In the genomic region with DNA sequence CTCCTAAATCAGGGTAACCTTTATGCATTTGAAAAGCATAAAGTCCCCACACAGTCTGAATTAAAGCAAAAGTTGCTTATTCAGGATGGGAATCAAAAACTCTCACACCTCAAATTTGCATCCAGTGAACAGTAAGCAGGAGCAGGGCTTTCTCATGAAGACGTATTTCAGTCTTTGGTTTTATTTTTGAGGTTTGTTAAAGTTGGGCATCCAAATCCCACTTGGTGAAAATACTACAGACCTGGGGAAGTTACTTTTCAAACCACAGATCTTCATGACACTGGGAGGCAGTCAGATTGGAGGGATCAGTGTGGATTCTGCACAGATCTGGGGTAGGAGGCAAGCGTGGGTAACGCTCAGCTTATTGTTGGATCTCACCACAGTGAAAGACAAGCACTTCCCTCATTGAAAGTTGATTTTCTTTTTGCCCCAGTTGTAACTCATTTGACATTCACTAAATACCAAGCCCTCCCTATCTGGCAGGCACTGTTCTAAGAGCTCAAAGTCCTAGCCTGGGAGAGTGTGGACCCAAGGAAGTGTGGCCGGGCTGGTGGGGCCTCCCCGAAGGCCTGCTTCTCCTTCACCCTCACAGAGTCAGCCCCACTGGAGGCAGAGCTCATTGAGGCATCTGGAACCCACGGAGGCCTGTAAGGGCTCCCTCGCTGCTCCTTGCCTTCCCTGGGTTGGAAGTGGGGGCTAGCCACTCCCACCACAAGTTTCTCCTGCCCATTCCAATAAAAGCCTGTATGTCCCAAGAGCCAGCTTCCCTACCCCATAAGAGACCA, we compare ENCODE assay signal across 8 cellular contexts. TPM values are rescaled to one million over a fixed set of nuclear protein-coding genes. Genes with fewer than 3 reads are reported as not detected.
A peak's percentile ranks its signal among the peaks of the same experiment; 100 is the strongest.
DNase-seq lines count a peak whose midpoint lies in the region; ATAC-seq and TF ChIP-seq lines count a peak whose summit lies in the region.

No MANE protein-coding gene starts in this region.

- peaks cover 0 to 2% of the 10 kb centered on the region in 2 donors for H3K36me3 ChIP-seq in lung (ENCODE audit: control insufficient read depth in 2 of 2, insufficient read depth in 2 of 2, low read length in 2 of 2)

- H3K9me3 ChIP-seq in lung (ENCODE audit: control insufficient read depth in 2 of 2, insufficient read depth in 1 of 2, low read length in 1 of 2) = no peaks in the 10 kb centered on the region

- no peak for TF ChIP-seq CTCF in brain (conservative IDR thresholded peaks at IDR 0.05)
- TF ChIP-seq CTCF in lung (IDR thresholded peaks at IDR 0.05; ENCODE audit: control extremely low read depth, extremely low read depth) = no peak
- TF ChIP-seq CTCF in type B pancreatic cell (conservative IDR thresholded peaks at IDR 0.05) = no peak

- ATAC-seq in activated T-cell treated with anti-CD3 and anti-CD28 coated beads, Interleukin-2, amount 50 U/mL, for 4 hours = peak in 1 of 2 donors; percentile 0
- no peak for ATAC-seq in lung (ENCODE audit: insufficient read depth, low FRiP score)
- no peak for ATAC-seq in HG03457 (IDR thresholded peaks at IDR 0.05; ENCODE audit: unreplicated experiment)

- no peak overlapping the region for H3K4me3 ChIP-seq in lung

- peaks cover 83% of the 10 kb centered on the region for H3K4me1 Mint-ChIP-seq in activated T-cell treated with anti-CD3 and anti-CD28 coated beads, Interleukin-2, amount 50 U/mL, for 4 hours (ENCODE audit: low read depth)
- H3K4me1 Mint-ChIP-seq in brain (peaks cover 25% of the 10 kb centered on the region), type B pancreatic cell (ENCODE audit: unreplicated experiment) (peaks cover 19% of the 10 kb centered on the region)

- 60 to 66% methylated on average over 7 of the region's 7 CpGs for WGBS in lung, 2 donors

- no peak for DNase-seq in activated T-cell treated with anti-CD3 and anti-CD28 coated beads, Interleukin-2, amount 50 U/mL, for 4 hours
- DNase-seq in activated T-cell treated with anti-CD3 and anti-CD28 coated beads, Interleukin-2, amount 50 U/mL, for 1 hour = no peak
- DNase-seq in lung (ENCODE audit: low spot score) (no peak), type B pancreatic cell (ENCODE audit: extremely low spot score, unreplicated experiment) (no peak), dermis blood vessel endothelial cell (no peak), OCI-M2 (lab: John Stamatoyannopoulos, UW; ENCODE audit: unreplicated experiment) (no peak)

- no peaks in the 10 kb centered on the region for H3K27me3 Mint-ChIP-seq in activated T-cell treated with anti-CD3 and anti-CD28 coated beads, Interleukin-2, amount 50 U/mL, for 4 hours (ENCODE audit: low read depth)
- peaks cover 11% of the 10 kb centered on the region for H3K27me3 Mint-ChIP-seq in brain
- peaks cover 3% of the 10 kb centered on the region for H3K27me3 Mint-ChIP-seq in type B pancreatic cell

- peaks cover 40% of the 10 kb centered on the region for H3K36me3 Mint-ChIP-seq in activated T-cell treated with anti-CD3 and anti-CD28 coated beads, Interleukin-2, amount 50 U/mL, for 4 hours (ENCODE audit: insufficient read depth)
- H3K36me3 Mint-ChIP-seq in brain (peaks cover 9% of the 10 kb centered on the region), type B pancreatic cell (peaks cover 8% of the 10 kb centered on the region)

- peaks cover 3 to 35% of the 10 kb centered on the region in 2 donors for H3K4me1 ChIP-seq in lung (ENCODE audit: control insufficient read depth in 2 of 2, insufficient read depth in 2 of 2, low read length in 2 of 2)

- no peaks in the 10 kb centered on the region for H3K9me3 Mint-ChIP-seq in activated T-cell treated with anti-CD3 and anti-CD28 coated beads, Interleukin-2, amount 50 U/mL, for 4 hours
- no peaks in the 10 kb centered on the region for H3K9me3 Mint-ChIP-seq in brain
- no peaks in the 10 kb centered on the region for H3K9me3 Mint-ChIP-seq in type B pancreatic cell

- peak overlapping the region; percentile 84 for H3K4me3 Mint-ChIP-seq in activated T-cell treated with anti-CD3 and anti-CD28 coated beads, Interleukin-2, amount 50 U/mL, for 4 hours
- H3K4me3 Mint-ChIP-seq in brain (peak overlapping the region; percentile 47 to 71 (median 70)), type B pancreatic cell (peak overlapping the region; percentile 84)

- H3K27ac Mint-ChIP-seq in brain (peak overlapping the region in 4 of 5 experiments; percentile 37 to 89 (median 66)), type B pancreatic cell (peak overlapping the region; percentile 95)

- H3K27me3 ChIP-seq in lung (ENCODE audit: control insufficient read depth, insufficient read depth) = no peaks in the 10 kb centered on the region

- peak overlapping the region; percentile 90 to 95 for H3K27ac ChIP-seq in lung (ENCODE audit: low read depth in 1 of 2, low read length in 1 of 2)

RNA-seq across cellular contexts. Expression of gene ISG20, which starts 0.8 kb away (rescaled TPM):
- 10 to 100 TPM; 26.8 to 37.8 (median 27.7) TPM for total RNA-seq in activated T-cell treated with anti-CD3 and anti-CD28 coated beads, Interleukin-2, amount 50 U/mL, for 4 hours
- polyA plus RNA-seq in brain (ENCODE audit: insufficient read depth, low read depth, low replicate concordance) (6.4 TPM), lung (10 to 100 TPM; 57.7 to 61.6 TPM)
- total RNA-seq in lung (10 to 100 TPM; 18.5 to 35.6 TPM), type B pancreatic cell (ENCODE audit: low replicate concordance) (4.9 and 7.9 TPM in 2 replicates), dermis blood vessel endothelial cell (22.2 and 49.4 TPM in 2 replicates)

RNA-seq across cellular contexts. Expression of gene AEN, which starts 16.9 kb away (rescaled TPM):
- total RNA-seq in activated T-cell treated with anti-CD3 and anti-CD28 coated beads, Interleukin-2, amount 50 U/mL, for 4 hours = 100 to 1,000 TPM; 103 to 141 (median 140) TPM
- polyA plus RNA-seq in brain (ENCODE audit: insufficient read depth, low read depth, low replicate concordance) = 2.9 TPM
- 10 to 100 TPM in 1 of 2 donors, 1 to 10 TPM in 1; 4.2 to 15.4 TPM for total RNA-seq in lung
- 10 to 100 TPM; 11.4 to 15.4 TPM for polyA plus RNA-seq in lung
- total RNA-seq in type B pancreatic cell (ENCODE audit: low replicate concordance) = 48.9 and 62.9 TPM in 2 replicates
- 58.9 and 73.0 TPM in 2 replicates for total RNA-seq in dermis blood vessel endothelial cell
